8 cellular contexts compared by ENCODE assay signal in genomic region chr10:84537447-84537931, GRCh38.
DNase-seq lines count a peak whose midpoint lies in the region; ATAC-seq, FAIRE-seq and TF ChIP-seq lines count a peak whose summit lies in the region.

No MANE protein-coding gene starts in this region.

- no peak overlapping the region for H4K91ac ChIP-seq in mesenchymal stem cell (ENCODE audit: low read length)

- 45% methylated on average over 2 of the region's 8 CpGs for WGBS in mesenchymal stem cell

- peak overlapping the region in 1 of 8 donors; percentile 54 for H3K4me3 Mint-ChIP-seq in CD4-positive, alpha-beta memory T cell

- no peak overlapping the region for H2BK15ac ChIP-seq in mesenchymal stem cell (ENCODE audit: low read depth, poor library complexity, severe bottlenecking)

- peak; percentile 78 to 99 (median 92) for TF ChIP-seq CTCF in dorsolateral prefrontal cortex (IDR thresholded peaks at IDR 0.05 in 54 of 56, conservative IDR thresholded peaks at IDR 0.05 in 2 of 56; ENCODE audit: low read depth in 1 of 56, partially characterized antibody in 56 of 56)

- intact Hi-C loops in CD4-positive, alpha-beta memory T cell (cut with micrococcal nuclease), result loop anchor here (1.0 kb wide), 5 partner anchors 107 to 273 kb away; no protein-coding TSS in a partner anchor
- intact Hi-C loops in dorsolateral prefrontal cortex (cut with DNase I), result loop anchor here (1.0 to 5.0 kb wide), 5 partner anchors 110 to 273 kb away; no protein-coding TSS in a partner anchor

- no peak overlapping the region for H2BK5ac ChIP-seq in mesenchymal stem cell (ENCODE audit: low read depth, low read length, poor library complexity, severe bottlenecking)

- ATAC-seq in GM18520 (IDR thresholded peaks at IDR 0.05; ENCODE audit: unreplicated experiment) (peak; percentile 62), HG02870 (IDR thresholded peaks at IDR 0.05; ENCODE audit: unreplicated experiment) (peak; percentile 64)

- H2BK12ac ChIP-seq in mesenchymal stem cell (ENCODE audit: low read length in 2 of 2), result no peak overlapping the region

- peaks cover 8 to 23% of the 10 kb centered on the region in 2 donors for H3K27me3 Mint-ChIP-seq in CD4-positive, alpha-beta memory T cell

- no peak overlapping the region for H3K4ac ChIP-seq in mesenchymal stem cell (ENCODE audit: low read depth in 1 of 2, low read length in 2 of 2)

- no peak overlapping the region for H2AFZ ChIP-seq in mesenchymal stem cell (ENCODE audit: low read depth, low read length)

- H3K9me3 Mint-ChIP-seq in CD4-positive, alpha-beta memory T cell, result no peaks in the 10 kb centered on the region

- no peaks in the 10 kb centered on the region for H3K36me3 ChIP-seq in CD4-positive, alpha-beta memory T cell (ENCODE audit: insufficient read depth, low read length)
- no peaks in the 10 kb centered on the region for H3K36me3 ChIP-seq in mesenchymal stem cell (ENCODE audit: control insufficient read depth in 1 of 2, insufficient read depth in 2 of 2, low read depth in 1 of 2, low read length in 2 of 2)

- H3K4me1 Mint-ChIP-seq in CD4-positive, alpha-beta memory T cell, result peaks cover 7 to 14% (median 9%) of the 10 kb centered on the region in 4 donors

- no peak overlapping the region for H3K4me2 ChIP-seq in mesenchymal stem cell (ENCODE audit: low read length, poor library complexity, severe bottlenecking)

- H3K9me3 ChIP-seq in CD4-positive, alpha-beta memory T cell (ENCODE audit: control insufficient read depth in 1 of 2, low read length in 2 of 2), result no peaks in the 10 kb centered on the region
- H3K9me3 ChIP-seq in mesenchymal stem cell (ENCODE audit: control insufficient read depth, low read length), result no peaks in the 10 kb centered on the region

- no peak overlapping the region for H3K27ac Mint-ChIP-seq in CD4-positive, alpha-beta memory T cell

- H3K9ac ChIP-seq in mesenchymal stem cell (ENCODE audit: low read length), result no peak overlapping the region

- peaks cover 7% of the 10 kb centered on the region for H3K4me1 ChIP-seq in CD4-positive, alpha-beta memory T cell (ENCODE audit: insufficient read depth, low read length)
- peaks cover 17% of the 10 kb centered on the region for H3K4me1 ChIP-seq in mesenchymal stem cell (ENCODE audit: control insufficient read depth, insufficient read depth, low read depth, low read length)

- no peak overlapping the region for H3K14ac ChIP-seq in mesenchymal stem cell (ENCODE audit: low read length in 2 of 2)

- no peak overlapping the region for H3K4me3 ChIP-seq in CD4-positive, alpha-beta memory T cell (ENCODE audit: low read length in 2 of 2)
- H3K4me3 ChIP-seq in dorsolateral prefrontal cortex (peak overlapping the region in 5 of 59 donors; percentile 17 to 35 (median 30)), mesenchymal stem cell (ENCODE audit: insufficient read depth in 1 of 2, low read depth in 1 of 2, low read length in 2 of 2) (no peak overlapping the region)

- POLR2A ChIA-PET in CD4-positive, alpha-beta memory T cell (lab: Charles Lee; ENCODE audit: partially characterized antibody), result interaction anchor here (1.0 to 1.2 kb wide), 3 partner anchors 161 to 273 kb away, joined by 4 to 5 read pairs (median 4); partner anchors contain the start of gene CCSER2

- H3K18ac ChIP-seq in mesenchymal stem cell (ENCODE audit: low read depth in 1 of 2, low read length in 2 of 2), result no peak overlapping the region

- no peaks in the 10 kb centered on the region for H3K27me3 ChIP-seq in CD4-positive, alpha-beta memory T cell (ENCODE audit: insufficient read depth, low read length)
- peaks cover 0 to 5% (median 0%) of the 10 kb centered on the region in 45 donors for H3K27me3 ChIP-seq in dorsolateral prefrontal cortex
- no peaks in the 10 kb centered on the region for H3K27me3 ChIP-seq in mesenchymal stem cell (ENCODE audit: control insufficient read depth in 1 of 2, insufficient read depth in 1 of 2, low read length in 2 of 2)

- FAIRE-seq in urothelium cell line (lab: Jason Lieb, UNC), result no peak

- H2BK120ac ChIP-seq in mesenchymal stem cell (ENCODE audit: low read depth, low read length), result no peak overlapping the region

- no peaks in the 10 kb centered on the region for H3K79me1 ChIP-seq in mesenchymal stem cell (replicated peaks; ENCODE audit: low read length, poor library complexity, severe bottlenecking)

- CTCF ChIA-PET in CD4-positive, alpha-beta memory T cell (lab: Charles Lee; ENCODE audit: partially characterized antibody), result interaction anchor here (0.6 to 10.5 kb wide), 57 partner anchors 9 to 1839 kb away, joined by 3 to 326 read pairs (median 5); partner anchors contain the start of genes CCSER2 and LRIT1

- no peak overlapping the region for H4K8ac ChIP-seq in mesenchymal stem cell (ENCODE audit: low read length)

- no peaks in the 10 kb centered on the region for H3K36me3 Mint-ChIP-seq in CD4-positive, alpha-beta memory T cell

- H3K27ac ChIP-seq in CD4-positive, alpha-beta memory T cell (ENCODE audit: low read depth, low read length), result no peak overlapping the region
- H3K27ac ChIP-seq in dorsolateral prefrontal cortex, result no peak overlapping the region
- H3K27ac ChIP-seq in mesenchymal stem cell (ENCODE audit: low read length, poor library complexity, severe bottlenecking), result no peak overlapping the region

- no peak overlapping the region for H3K23ac ChIP-seq in mesenchymal stem cell (ENCODE audit: low read length in 2 of 2)

- no peak overlapping the region for H2AK5ac ChIP-seq in mesenchymal stem cell (ENCODE audit: low read length, severe bottlenecking)

- DNase-seq in CD4-positive, alpha-beta memory T cell, result peak; percentile 44 to 60 (median 57)
- peak; percentile 27 for DNase-seq in NCI-H1105 (lab: John Stamatoyannopoulos, UW)
- peak; percentile 29 for DNase-seq in T1000 (lab: John Stamatoyannopoulos, UW)
- DNase-seq in dorsolateral prefrontal cortex, result peak in 5 of 10 donors; percentile 26 to 51 (median 45)
- peak; percentile 65 for DNase-seq in mesenchymal stem cell
- peak; percentile 63 for DNase-seq in urothelium cell line (ENCODE audit: low spot score)
